Comparison of ENCODE assay signal across 19 cellular contexts in the genomic region with DNA sequence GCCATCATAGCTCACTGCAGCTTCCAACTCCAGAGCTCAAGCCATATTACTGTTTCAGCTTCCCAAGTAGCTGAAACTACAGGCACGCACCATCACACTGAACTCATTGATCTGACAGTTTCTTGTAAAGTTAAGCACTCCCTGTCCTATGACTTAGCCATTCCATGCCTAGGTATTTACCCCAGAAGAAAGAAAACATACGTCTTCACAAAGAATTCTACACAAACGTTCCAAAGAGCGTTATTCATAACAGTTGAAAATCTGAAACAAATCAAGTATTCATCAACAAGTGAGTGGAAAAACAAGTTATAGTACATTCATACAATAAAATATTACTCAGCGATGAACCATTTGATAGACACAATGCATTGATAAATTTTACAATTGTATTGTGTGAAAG. TPM values are rescaled to one million over a fixed set of nuclear protein-coding genes. Genes with fewer than 3 reads are reported as not detected.
"Had no signal": no experiment of that assay in that cellular context is flagged by ENCODE, and none has a peak within 500 bp of the region (broad histone marks: within the 10 kb centered on the region; RNA-seq: fewer than 3 reads in every experiment).

No MANE protein-coding gene starts in this region.

- H3K27ac ChIP-seq: breast epithelium, dorsolateral prefrontal cortex, esophagus muscularis mucosa, hepatocyte, lower lobe of right lung, neutrophil, WERI-Rb-1 had no signal

- H3K9me3 ChIP-seq: breast epithelium, esophagus muscularis mucosa, lower lobe of right lung, neutrophil, tibial nerve had no signal

- H3K27me3 ChIP-seq: breast epithelium, dorsolateral prefrontal cortex, esophagus muscularis mucosa, hepatocyte, tibial nerve had no signal

- ATAC-seq: activated CD4-positive, alpha-beta T cell treated with anti-CD3 and anti-CD28 coated beads for 36 hours; lower lobe of right lung; naive thymus-derived CD4-positive, alpha-beta T cell; right cardiac atrium; stimulated activated memory B cell treated with anti-CD40 and anti-IgM and Interleukin-4, amounts not matched to agents 10 μg/mL and 1 μg/mL and 100 μg/mL, for 72 hours had no signal

- DNase-seq: activated CD4-positive, alpha-beta memory T cell treated with anti-CD3 and anti-CD28 coated beads, Interleukin-2, amount 10 ng/mL, durations not matched to agents 7 days and 5 days; activated CD4-positive, alpha-beta T cell treated with anti-CD3 and anti-CD28 coated beads for 36 hours; activated gamma-delta T cell; activated T-cell treated with anti-CD3 and anti-CD28 coated beads, Interleukin-2, amount 50 U/mL, for 48 hours; dorsolateral prefrontal cortex; lower lobe of right lung; naive thymus-derived CD4-positive, alpha-beta T cell; right cardiac atrium; stimulated activated CD4-positive, alpha-beta T cell treated with anti-CD3 and anti-CD28 coated beads, Interleukin-1b, Interleukin-23, amount 100 ng/mL, for 48 hours; T-helper 1 cell; WERI-Rb-1 had no signal

- H3K4me3 ChIP-seq: breast epithelium, dorsolateral prefrontal cortex, esophagus muscularis mucosa, hepatocyte, lower lobe of right lung, tibial nerve had no signal

- H3K4me2 ChIP-seq: hepatocyte had no signal

- H3K36me3 ChIP-seq: breast epithelium, esophagus muscularis mucosa, lower lobe of right lung, neutrophil, tibial nerve, WERI-Rb-1 had no signal

- H3K79me2 ChIP-seq: hepatocyte had no signal

- H2AFZ ChIP-seq: hepatocyte had no signal

- H3K4me1 ChIP-seq: breast epithelium, esophagus muscularis mucosa, lower lobe of right lung had no signal

RNA-seq across cellular contexts. Expression of a gene that starts 7.8 kb away (rescaled TPM):
- total RNA-seq: activated CD4-positive, alpha-beta memory T cell treated with anti-CD3 and anti-CD28 coated beads, Interleukin-2, amount 10 ng/mL, durations not matched to agents 7 days and 5 days; activated CD4-positive, alpha-beta T cell treated with anti-CD3 and anti-CD28 coated beads for 36 hours; breast epithelium; esophagus muscularis mucosa; lower lobe of right lung; mononuclear cell; naive thymus-derived CD4-positive, alpha-beta T cell; posterior vena cava; right cardiac atrium had no signal
- polyA plus RNA-seq: hepatocyte; naive thymus-derived CD4-positive, alpha-beta T cell; right cardiac atrium had no signal

RNA-seq across cellular contexts. Expression of a gene that starts 31.5 kb away (rescaled TPM):
- total RNA-seq: activated CD4-positive, alpha-beta memory T cell treated with anti-CD3 and anti-CD28 coated beads, Interleukin-2, amount 10 ng/mL, durations not matched to agents 7 days and 5 days; activated CD4-positive, alpha-beta T cell treated with anti-CD3 and anti-CD28 coated beads for 36 hours; breast epithelium; dorsolateral prefrontal cortex; esophagus muscularis mucosa; hepatocyte; lower lobe of right lung; mononuclear cell; naive thymus-derived CD4-positive, alpha-beta T cell; posterior vena cava; right cardiac atrium; tibial nerve had no signal
- polyA plus RNA-seq: hepatocyte; naive thymus-derived CD4-positive, alpha-beta T cell; right cardiac atrium had no signal

RNA-seq across cellular contexts. Expression of a gene that starts 41.9 kb away (rescaled TPM):
- total RNA-seq: activated CD4-positive, alpha-beta memory T cell treated with anti-CD3 and anti-CD28 coated beads, Interleukin-2, amount 10 ng/mL, durations not matched to agents 7 days and 5 days; activated CD4-positive, alpha-beta T cell treated with anti-CD3 and anti-CD28 coated beads for 36 hours; breast epithelium; dorsolateral prefrontal cortex; esophagus muscularis mucosa; hepatocyte; lower lobe of right lung; mononuclear cell; naive thymus-derived CD4-positive, alpha-beta T cell; posterior vena cava; right cardiac atrium; tibial nerve had no signal
- polyA plus RNA-seq: hepatocyte; naive thymus-derived CD4-positive, alpha-beta T cell; right cardiac atrium had no signal
